In the genomic region with DNA sequence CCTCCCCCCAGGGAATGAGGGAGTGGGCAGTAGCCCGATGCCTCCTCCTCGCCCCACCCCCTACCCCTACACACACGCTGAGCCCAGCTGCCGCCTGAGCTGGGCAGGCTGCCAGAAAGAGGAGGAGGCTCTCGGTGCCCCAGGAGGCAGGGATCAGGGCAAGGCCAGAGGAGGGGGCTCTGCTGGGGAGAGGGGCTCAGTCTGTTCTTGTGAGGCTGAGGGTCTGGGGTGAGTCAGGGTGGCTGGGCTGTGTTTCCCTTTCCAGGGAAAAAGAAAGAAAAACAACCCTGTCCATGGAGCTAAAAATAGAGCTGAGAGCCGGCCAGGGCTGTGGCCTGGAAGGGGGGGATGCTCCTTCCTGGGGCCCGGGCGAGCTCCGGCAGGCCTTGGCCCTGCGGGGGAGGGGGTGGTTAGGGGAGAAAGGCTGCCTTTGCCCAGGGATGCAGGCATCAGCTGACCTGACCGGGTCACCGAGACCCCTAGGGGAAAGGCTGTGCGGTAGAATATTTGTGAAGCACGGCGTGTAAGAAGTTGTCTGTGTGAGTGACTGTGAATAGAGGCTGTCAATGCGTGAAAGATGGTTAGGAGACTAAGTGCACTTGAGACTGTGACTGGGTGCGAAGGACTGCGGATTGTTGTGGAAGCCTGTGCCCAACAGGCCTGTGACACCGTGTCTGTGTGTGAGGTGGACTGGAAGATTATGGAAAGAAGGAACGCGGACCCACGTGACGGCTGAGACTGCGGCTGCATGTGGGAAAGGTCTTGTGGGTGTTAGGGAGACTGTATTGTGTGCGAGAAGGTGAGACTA, we compare ENCODE assay signal across 7 cellular contexts. TPM values are rescaled to one million over a fixed set of nuclear protein-coding genes. Genes with fewer than 3 reads are reported as not detected.
DNase-seq lines count a peak whose midpoint lies in the region; FAIRE-seq and TF ChIP-seq lines count a peak whose summit lies in the region.

No MANE protein-coding gene starts in this region.

- POLR2A ChIA-PET in endothelial cell of umbilical vein (lab: Charles Lee) = no interaction called here

- no peaks in the 10 kb centered on the region for H4K20me1 ChIP-seq in endothelial cell of umbilical vein (replicated peaks; ENCODE audit: control insufficient read depth, extremely low read depth, insufficient read depth, low read length)

- peak overlapping the region; percentile 91 for H3K9ac ChIP-seq in HUES6 (ENCODE audit: low read length)
- peak overlapping the region; percentile 91 for H3K9ac ChIP-seq in NT2/D1 (ENCODE audit: insufficient read length, low read depth)
- H3K9ac ChIP-seq in endothelial cell of umbilical vein (replicated peaks; ENCODE audit: extremely low read depth, insufficient read depth, low read length) = peak overlapping the region; percentile 84

- H3K36me3 ChIP-seq in HUES6 (ENCODE audit: control insufficient read depth, insufficient read depth, low read length) = peaks cover 26% of the 10 kb centered on the region
- peaks cover 38% of the 10 kb centered on the region for H3K36me3 ChIP-seq in NT2/D1 (ENCODE audit: insufficient read depth, insufficient read length, low read length)
- H3K36me3 ChIP-seq in endothelial cell of umbilical vein (ENCODE audit: control insufficient read depth in 2 of 2, extremely low read depth in 1 of 2, insufficient read depth in 2 of 2, low read length in 2 of 2) = peaks cover 2 to 9% of the 10 kb centered on the region in 2 experiments
- peaks cover 19% of the 10 kb centered on the region for H3K36me3 ChIP-seq in mesodermal cell (ENCODE audit: control insufficient read depth, insufficient read depth, low read length)

- intact Hi-C loops in endothelial cell of umbilical vein (cut with micrococcal nuclease) = loop anchor here (1.0 to 2.0 kb wide), 2 partner anchors 15 to 62 kb away; partner anchors contain the start of gene KAZALD1

- H3K4me1 ChIP-seq in HUES6 (ENCODE audit: control insufficient read depth, insufficient read depth, low read length) (peaks cover 33% of the 10 kb centered on the region), NT2/D1 (ENCODE audit: insufficient read depth, insufficient read length) (peaks cover 12% of the 10 kb centered on the region), endothelial cell of umbilical vein (ENCODE audit: control insufficient read depth, extremely low read depth, insufficient read depth, low read length) (peaks cover 33% of the 10 kb centered on the region), mesodermal cell (ENCODE audit: control insufficient read depth, insufficient read depth, low read length, poor library complexity, severe bottlenecking) (peaks cover 36% of the 10 kb centered on the region)

- no peaks in the 10 kb centered on the region for H3K27me3 ChIP-seq in HUES6 (ENCODE audit: control insufficient read depth, insufficient read depth, low read length)
- H3K27me3 ChIP-seq in NT2/D1 (ENCODE audit: insufficient read depth, insufficient read length) = no peaks in the 10 kb centered on the region
- H3K27me3 ChIP-seq in endothelial cell of umbilical vein (ENCODE audit: control insufficient read depth in 2 of 2, insufficient read depth in 2 of 2, low read length in 2 of 2) = no peaks in the 10 kb centered on the region

- CTCF ChIA-PET in endothelial cell of umbilical vein (lab: Charles Lee) = interaction anchor here (0.6 to 12.6 kb wide), 13 partner anchors 10 to 1816 kb away, joined by 3 to 254 read pairs (median 4); partner anchors contain the start of genes MRPL43, PDZD7, SEMA4G and SFXN3

- H3K27ac ChIP-seq in HUES6 (ENCODE audit: low read depth, low read length) (peak overlapping the region; percentile 95), endothelial cell of umbilical vein (ENCODE audit: insufficient read depth, low read depth, low read length) (peak overlapping the region; percentile 86), mesodermal cell (ENCODE audit: low read depth, low read length, severe bottlenecking) (peak overlapping the region; percentile 96)

- peak overlapping the region; percentile 38 for H2AFZ ChIP-seq in endothelial cell of umbilical vein (ENCODE audit: low read depth, low read length)

- H3K4me2 ChIP-seq in endothelial cell of umbilical vein (ENCODE audit: insufficient read depth, low read length) = peak overlapping the region; percentile 6

- dilution Hi-C loops in endothelial cell of umbilical vein (cut with MboI; ENCODE audit: extremely low pct_ligation_motif_present, low sequenced_read_pairs) = no loop called here

- no peaks in the 10 kb centered on the region for H3K9me1 ChIP-seq in endothelial cell of umbilical vein (replicated peaks; ENCODE audit: control insufficient read depth, extremely low read depth, insufficient read depth, low read length)

- TF ChIP-seq POLR2A in endothelial cell of umbilical vein (IDR thresholded peaks at IDR 0.05; ENCODE audit: low read depth, low read length) = no peak

- peaks cover 32% of the 10 kb centered on the region for H3K79me2 ChIP-seq in endothelial cell of umbilical vein (ENCODE audit: control insufficient read depth, insufficient read depth, low read length)

- BruUV-seq in endothelial cell of umbilical vein (replicated peaks; lab: Mats Ljungman, UMichigan) = TSS peak; percentile 60

- H3K9me3 ChIP-seq in HUES6 (ENCODE audit: control insufficient read depth, insufficient read depth, low read depth, low read length) (no peaks in the 10 kb centered on the region), NT2/D1 (ENCODE audit: insufficient read depth, low read length) (no peaks in the 10 kb centered on the region), endothelial cell of umbilical vein (replicated peaks; ENCODE audit: control insufficient read depth, insufficient read depth, low read length) (no peaks in the 10 kb centered on the region), mesodermal cell (ENCODE audit: control insufficient read depth, low read length) (no peaks in the 10 kb centered on the region)

- DNase-seq in GM18507 (ENCODE audit: extremely low spot score, insufficient read length, low read depth) (peak; percentile 53), NT2/D1 (ENCODE audit: low read depth, low spot score) (no peak), activated T-cell treated with anti-CD3 and anti-CD28 coated beads for 48 hours (ENCODE audit: low read depth) (peak; percentile 59), endothelial cell of umbilical vein (ENCODE audit: low read depth, low spot score) (peak; percentile 85)
- peak; percentile 21 to 29 for DNase-seq in stimulated activated CD8-positive, alpha-beta memory T cell treated with anti-CD3 and anti-CD28 coated beads, Interleukin-4, amount 100 ng/mL, for 4 hours (ENCODE audit: low read depth in 2 of 2, low spot score in 1 of 2)

- TF ChIP-seq CTCF in endothelial cell of umbilical vein (IDR thresholded peaks at IDR 0.05; ENCODE audit: extremely low read depth in 1 of 2, insufficient read depth in 1 of 2, low read depth in 1 of 2, low read length in 2 of 2) = no peak

- no peak for FAIRE-seq in GM18507 (lab: Jason Lieb, UNC)
- peak; percentile 83 for FAIRE-seq in endothelial cell of umbilical vein (lab: Jason Lieb, UNC)

- WGBS in mesodermal cell (ENCODE audit: insufficient coverage in 2 of 2), 2 experiments = 8 to 13% methylated on average over 11 to 20 of the region's 25 CpGs

- H3K4me3 ChIP-seq in HUES6 (ENCODE audit: low read depth, low read length) = peak overlapping the region; percentile 65
- H3K4me3 ChIP-seq in NT2/D1 (ENCODE audit: insufficient read length, low read depth) = peak overlapping the region; percentile 66
- peak overlapping the region in 2 of 3 experiments; percentile 1 to 85 for H3K4me3 ChIP-seq in endothelial cell of umbilical vein (replicated peaks in 1 of 3; ENCODE audit: insufficient read depth in 1 of 3, low read depth in 1 of 3, low read length in 3 of 3)
- peak overlapping the region; percentile 80 for H3K4me3 ChIP-seq in mesodermal cell (ENCODE audit: extremely low read depth, insufficient read depth, low read length, poor library complexity, severe bottlenecking)

RNA-seq across cellular contexts. Expression of gene LZTS2, which starts 1.2 kb away (rescaled TPM):
- 63.7 and 70.8 TPM in 2 replicates for total RNA-seq in endothelial cell of umbilical vein
- 79.5 and 93.2 TPM in 2 replicates for polyA plus RNA-seq in endothelial cell of umbilical vein
- polyA plus RNA-seq in endothelial cell of umbilical vein (2011; cell fraction: cytosol; rRNA removed) = 47.6 and 58.9 TPM in 2 replicates
- 72.5 and 108 TPM in 2 replicates for polyA plus RNA-seq in endothelial cell of umbilical vein (2011; cell fraction: nucleus; rRNA removed)
- polyA plus RNA-seq in endothelial cell of umbilical vein (2012) = 36.0 and 47.0 TPM in 2 replicates
- polyA minus RNA-seq in endothelial cell of umbilical vein = 32.0 and 39.4 TPM in 2 replicates
- polyA minus RNA-seq in endothelial cell of umbilical vein (2011; cell fraction: cytosol; rRNA and poly(A)+ RNA removed) = 16.4 TPM
- 16.7 and 31.8 TPM in 2 replicates for polyA minus RNA-seq in endothelial cell of umbilical vein (2011; cell fraction: nucleus; rRNA and poly(A)+ RNA removed)
- polyA plus RNA-seq in mesodermal cell (2013, experiment 1 of 2) = 88.5 TPM
- 68.7 TPM for polyA plus RNA-seq in mesodermal cell (2013, experiment 2 of 2)

RNA-seq across cellular contexts. Expression of gene TWNK, which starts 11.0 kb away (rescaled TPM):
- total RNA-seq in endothelial cell of umbilical vein = 10.9 and 12.3 TPM in 2 replicates
- polyA plus RNA-seq in endothelial cell of umbilical vein = 4.3 and 5.6 TPM in 2 replicates
- polyA plus RNA-seq in endothelial cell of umbilical vein (2011; cell fraction: cytosol; rRNA removed) = 7.0 and 8.7 TPM in 2 replicates
- polyA plus RNA-seq in endothelial cell of umbilical vein (2011; cell fraction: nucleus; rRNA removed) = 8.0 and 9.7 TPM in 2 replicates
- 12.8 and 12.9 TPM in 2 replicates for polyA plus RNA-seq in endothelial cell of umbilical vein (2012)
- 11.8 and 13.0 TPM in 2 replicates for polyA minus RNA-seq in endothelial cell of umbilical vein
- polyA minus RNA-seq in endothelial cell of umbilical vein (2011; cell fraction: cytosol; rRNA and poly(A)+ RNA removed) = 14.4 TPM
- 5.4 and 5.8 TPM in 2 replicates for polyA minus RNA-seq in endothelial cell of umbilical vein (2011; cell fraction: nucleus; rRNA and poly(A)+ RNA removed)
- polyA plus RNA-seq in mesodermal cell (2013, experiment 1 of 2) = 10.7 TPM
- polyA plus RNA-seq in mesodermal cell (2013, experiment 2 of 2) = 10.3 TPM

RNA-seq across cellular contexts. Expression of gene MRPL43, which starts 11.1 kb away (rescaled TPM):
- 75.0 and 77.3 TPM in 2 replicates for total RNA-seq in endothelial cell of umbilical vein
- polyA plus RNA-seq in endothelial cell of umbilical vein = 144 and 204 TPM in 2 replicates
- polyA plus RNA-seq in endothelial cell of umbilical vein (2011; cell fraction: cytosol; rRNA removed) = 101 and 131 TPM in 2 replicates
- 63.5 and 73.0 TPM in 2 replicates for polyA plus RNA-seq in endothelial cell of umbilical vein (2011; cell fraction: nucleus; rRNA removed)
- polyA plus RNA-seq in endothelial cell of umbilical vein (2012) = 95.6 and 111 TPM in 2 replicates
- polyA minus RNA-seq in endothelial cell of umbilical vein = 35.5 and 39.4 TPM in 2 replicates
- polyA minus RNA-seq in endothelial cell of umbilical vein (2011; cell fraction: cytosol; rRNA and poly(A)+ RNA removed) = 61.4 TPM
- polyA minus RNA-seq in endothelial cell of umbilical vein (2011; cell fraction: nucleus; rRNA and poly(A)+ RNA removed) = 12.0 and 28.5 TPM in 2 replicates
- 85.5 TPM for polyA plus RNA-seq in mesodermal cell (2013, experiment 1 of 2)
- polyA plus RNA-seq in mesodermal cell (2013, experiment 2 of 2) = 71.0 TPM

RNA-seq across cellular contexts. Expression of gene SEMA4G, which starts 29.1 kb away (rescaled TPM):
- 6.0 and 6.7 TPM in 2 replicates for total RNA-seq in endothelial cell of umbilical vein
- 10.4 and 12.7 TPM in 2 replicates for polyA plus RNA-seq in endothelial cell of umbilical vein
- 6.3 and 7.4 TPM in 2 replicates for polyA plus RNA-seq in endothelial cell of umbilical vein (2011; cell fraction: cytosol; rRNA removed)
- polyA plus RNA-seq in endothelial cell of umbilical vein (2011; cell fraction: nucleus; rRNA removed) = 14.1 and 17.7 TPM in 2 replicates
- 10.0 and 13.9 TPM in 2 replicates for polyA plus RNA-seq in endothelial cell of umbilical vein (2012)
- 8.7 and 11.6 TPM in 2 replicates for polyA minus RNA-seq in endothelial cell of umbilical vein
- polyA minus RNA-seq in endothelial cell of umbilical vein (2011; cell fraction: cytosol; rRNA and poly(A)+ RNA removed) = not detected
- 5.8 and 7.4 TPM in 2 replicates for polyA minus RNA-seq in endothelial cell of umbilical vein (2011; cell fraction: nucleus; rRNA and poly(A)+ RNA removed)
- polyA plus RNA-seq in mesodermal cell (2013, experiment 1 of 2) = 11.6 TPM
- 8.9 TPM for polyA plus RNA-seq in mesodermal cell (2013, experiment 2 of 2)

RNA-seq across cellular contexts. Expression of gene PDZD7, which starts 32.5 kb away (rescaled TPM):
- total RNA-seq in endothelial cell of umbilical vein = 0.55 and 1.6 TPM in 2 replicates
- polyA plus RNA-seq in endothelial cell of umbilical vein = 0.41 and 0.92 TPM in 2 replicates
- polyA plus RNA-seq in endothelial cell of umbilical vein (2011; cell fraction: cytosol; rRNA removed) = 0.36 and 0.69 TPM in 2 replicates
- 1.3 and 1.7 TPM in 2 replicates for polyA plus RNA-seq in endothelial cell of umbilical vein (2011; cell fraction: nucleus; rRNA removed)
- 1.0 and 2.6 TPM in 2 replicates for polyA plus RNA-seq in endothelial cell of umbilical vein (2012)
- 0.22 and 0.45 TPM in 2 replicates for polyA minus RNA-seq in endothelial cell of umbilical vein
- polyA minus RNA-seq in endothelial cell of umbilical vein (2011; cell fraction: cytosol; rRNA and poly(A)+ RNA removed) = 0.72 TPM
- 0.14 TPM in 1 of 2 replicates, not detected in the other for polyA minus RNA-seq in endothelial cell of umbilical vein (2011; cell fraction: nucleus; rRNA and poly(A)+ RNA removed)
- polyA plus RNA-seq in mesodermal cell (2013, experiment 1 of 2) = 0.55 TPM
- polyA plus RNA-seq in mesodermal cell (2013, experiment 2 of 2) = 1.1 TPM
